ENCODE assay signal across 9 cellular contexts in the genomic region with DNA sequence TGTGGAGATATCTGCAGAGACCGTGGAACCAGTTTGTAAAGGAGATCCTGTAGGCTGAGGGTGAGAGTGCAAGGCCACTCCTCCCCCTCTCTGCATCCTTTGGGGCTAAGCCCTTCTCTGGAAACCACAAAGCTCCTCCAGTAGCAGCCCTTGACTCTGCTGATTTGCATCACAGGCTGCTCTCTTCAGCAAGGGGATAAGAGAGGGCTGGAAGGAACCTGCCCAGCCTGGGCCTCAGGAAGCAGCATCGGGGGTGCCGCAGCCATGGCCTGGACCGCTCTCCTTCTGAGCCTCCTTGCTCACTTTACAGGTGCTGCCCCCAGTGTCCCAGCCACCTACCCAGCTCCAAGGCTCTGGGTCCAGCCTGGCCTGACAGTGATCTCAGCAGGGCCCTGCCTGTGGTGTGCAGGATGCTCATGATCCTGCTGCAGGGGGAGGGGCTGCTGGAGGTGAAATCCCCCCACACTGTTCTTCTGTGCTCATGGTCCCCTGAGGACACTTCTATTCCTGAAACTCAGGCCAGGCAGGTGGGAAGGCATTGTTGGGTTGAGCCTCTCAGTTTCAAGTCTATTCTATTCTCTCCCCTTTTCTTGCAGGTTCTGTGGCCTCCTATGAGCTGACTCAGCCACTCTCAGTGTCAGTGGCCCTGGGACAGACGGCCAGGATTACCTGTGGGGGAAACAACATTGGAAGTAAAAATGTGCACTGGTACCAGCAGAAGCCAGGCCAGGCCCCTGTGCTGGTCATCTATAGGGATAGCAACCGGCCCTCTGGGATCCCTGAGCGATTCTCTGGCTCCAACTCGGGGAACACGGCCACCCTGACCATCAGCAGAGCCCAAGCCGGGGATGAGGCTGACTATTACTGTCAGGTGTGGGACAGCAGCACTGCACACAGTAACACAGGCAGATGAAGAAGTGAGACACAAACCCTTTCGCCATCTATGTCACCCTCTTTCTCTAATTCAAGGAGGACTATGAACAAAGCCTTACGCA.
A peak's percentile ranks its signal among the peaks of the same experiment; 100 is the strongest.
DNase-seq lines count a peak whose midpoint lies in the region; ATAC-seq and TF ChIP-seq lines count a peak whose summit lies in the region.
"Had no signal": no experiment of that assay in that cellular context is flagged by ENCODE, and none has a peak within 500 bp of the region (broad histone marks: within the 10 kb centered on the region; RNA-seq: fewer than 3 reads in every experiment).

No MANE protein-coding gene starts in this region.

- H3K9me3 ChIP-seq in tibial nerve (no peaks in the 10 kb centered on the region), gastroesophageal sphincter (peaks cover 0 to under 1% (median 0%) of the 10 kb centered on the region in 3 donors)

- 77 to 79% methylated on average over 12 of the region's 12 CpGs for WGBS in tibial nerve, 2 donors
- WGBS in gastroesophageal sphincter (ENCODE audit: low coverage in 1 of 2), 2 donors, result 86 to 90% methylated on average over 2 of the region's 12 CpGs

- H3K27me3 ChIP-seq in GM06990 (replicated peaks; ENCODE audit: control insufficient read depth, insufficient read depth, low read length) (no peaks in the 10 kb centered on the region), tibial nerve (no peaks in the 10 kb centered on the region), gastroesophageal sphincter (peaks cover 38% of the 10 kb centered on the region)

- peaks cover 4% of the 10 kb centered on the region for H3K36me3 Mint-ChIP-seq in effector memory CD8-positive, alpha-beta T cell (ENCODE audit: insufficient read depth)

- peaks cover 92 to 95% of the 10 kb centered on the region in 2 donors for H3K4me1 Mint-ChIP-seq in effector memory CD8-positive, alpha-beta T cell (ENCODE audit: low read depth in 2 of 2)

- H3K4me1 ChIP-seq in tibial nerve (peaks cover 0 to 11% (median 0%) of the 10 kb centered on the region in 4 donors), gastroesophageal sphincter (no peaks in the 10 kb centered on the region)

- TF ChIP-seq CTCF in GM06990 (IDR thresholded peaks at IDR 0.05; ENCODE audit: insufficient read depth, low read length, poor library complexity, severe bottlenecking) (no peak), tibial nerve (IDR thresholded peaks at IDR 0.05) (no peak), gastroesophageal sphincter (IDR thresholded peaks at IDR 0.05) (no peak)

- H3K27me3 Mint-ChIP-seq in effector memory CD8-positive, alpha-beta T cell, result no peaks in the 10 kb centered on the region

- no peak overlapping the region for H3K4me3 ChIP-seq in GM06990 (replicated peaks; ENCODE audit: low read depth, low read length)
- H3K4me3 ChIP-seq in tibial nerve, result no peak overlapping the region
- no peak overlapping the region for H3K4me3 ChIP-seq in gastroesophageal sphincter

- ATAC-seq in GM21447 (IDR thresholded peaks at IDR 0.05; ENCODE audit: unreplicated experiment) (peak; percentile 87), gastroesophageal sphincter (no peak), HG03095 (IDR thresholded peaks at IDR 0.05; ENCODE audit: unreplicated experiment) (no peak)
- ATAC-seq in effector memory CD8-positive, alpha-beta T cell (replicated peaks), result peak; percentile 61

- no peaks in the 10 kb centered on the region for H3K9me3 Mint-ChIP-seq in effector memory CD8-positive, alpha-beta T cell

- H3K27ac Mint-ChIP-seq in effector memory CD8-positive, alpha-beta T cell, result peak overlapping the region; percentile 86

- no peak for TF ChIP-seq POLR2A in tibial nerve (IDR thresholded peaks at IDR 0.05)
- TF ChIP-seq POLR2A in gastroesophageal sphincter (IDR thresholded peaks at IDR 0.05), result no peak

- H3K27ac ChIP-seq in tibial nerve (no peak overlapping the region), gastroesophageal sphincter (no peak overlapping the region)

- H3K4me3 Mint-ChIP-seq in effector memory CD8-positive, alpha-beta T cell, result peak overlapping the region; percentile 86 to 88

- TF ChIP-seq EP300 in tibial nerve (IDR thresholded peaks at IDR 0.05) (no peak), gastroesophageal sphincter (IDR thresholded peaks at IDR 0.05) (no peak)

- H3K36me3 ChIP-seq in GM06990 (ENCODE audit: control insufficient read depth, insufficient read depth, low read length), result no peaks in the 10 kb centered on the region
- H3K36me3 ChIP-seq in tibial nerve, result no peaks in the 10 kb centered on the region
- no peaks in the 10 kb centered on the region for H3K36me3 ChIP-seq in gastroesophageal sphincter

- DNase-seq in GM06990 (ENCODE audit: extremely low read depth, insufficient read length) (peak; percentile 57), NCI-H526 (lab: John Stamatoyannopoulos, UW) (peak; percentile 6 to 59), tibial nerve (ENCODE audit: low spot score in 2 of 2) (no peak), NAMALWA (ENCODE audit: low spot score) (no peak)
- peak; percentile 18 to 35 (median 27) for DNase-seq in effector memory CD8-positive, alpha-beta T cell
- DNase-seq: GF-D8 had no signal

Comparison
In these comparisons a context has a peak if more than half of its experiments do, and no peak if none do; other contexts are left out.
1. DNase-seq: peak in GM06990 (single experiment), NCI-H526 (2 of 2) and effector memory CD8-positive, alpha-beta T cell (3 of 3); none in tibial nerve (0 of 2) and NAMALWA (single experiment).
2. ATAC-seq: peak in GM21447 (single experiment) and effector memory CD8-positive, alpha-beta T cell (single experiment); none in gastroesophageal sphincter (single experiment) and HG03095 (single experiment).